19 cellular contexts compared by ENCODE assay signal in the genomic region with DNA sequence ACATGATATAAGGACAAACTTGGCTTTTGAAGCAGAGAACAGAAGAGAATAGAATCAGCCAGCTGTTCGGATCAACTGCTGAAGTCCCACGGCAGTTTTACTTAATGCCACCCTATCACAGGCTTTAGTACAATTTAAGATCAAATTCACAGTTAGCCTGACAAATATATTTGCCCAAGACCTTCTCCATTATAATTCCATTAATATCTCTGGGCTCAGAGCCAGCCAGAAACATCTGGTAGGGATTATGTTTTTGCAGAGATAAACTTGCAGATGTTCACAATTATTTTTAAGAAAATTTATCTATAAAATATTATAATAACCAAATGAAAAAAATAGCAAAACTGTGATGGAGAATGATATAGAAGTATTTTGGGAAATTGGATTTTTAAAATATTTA.
"Had no signal": no experiment of that assay in that cellular context is flagged by ENCODE, and none has a peak within 500 bp of the region (broad histone marks: within the 10 kb centered on the region; RNA-seq: fewer than 3 reads in every experiment).

No MANE protein-coding gene starts in this region.

- DNase-seq: effector memory CD4-positive, alpha-beta T cell; glutamatergic neuron; islet precursor cell; mammary epithelial cell; naive thymus-derived CD8-positive, alpha-beta T cell; posterior cingulate gyrus; spleen; stimulated activated CD4-positive, alpha-beta T cell treated with anti-CD3 and anti-CD28 coated beads, Interleukin-15, amount 100 ng/mL, for 24 hours; stimulated activated CD4-positive, alpha-beta T cell treated with anti-CD3 and anti-CD28 coated beads, Interleukin-1b, Interleukin-23, amount 100 ng/mL, for 48 hours; stimulated activated CD4-positive, alpha-beta T cell treated with anti-CD3 and anti-CD28 coated beads, Interleukin-4, amount 100 ng/mL, for 24 hours; stimulated activated naive CD8-positive, alpha-beta T cell treated with anti-CD3 and anti-CD28 coated beads, Interleukin-15, amount 100 ng/mL, for 72 hours; trophoblast cell had no signal

- H3K4me3 ChIP-seq: esophagus muscularis mucosa, gastroesophageal sphincter, spleen, thoracic aorta had no signal

- H3K9me3 ChIP-seq: esophagus muscularis mucosa, gastroesophageal sphincter, spleen, thoracic aorta had no signal

- H3K36me3 ChIP-seq: esophagus muscularis mucosa, gastroesophageal sphincter, spleen, thoracic aorta had no signal

- ATAC-seq: gastroesophageal sphincter; left lobe of liver; naive thymus-derived CD8-positive, alpha-beta T cell; sciatic nerve; stimulated activated memory B cell treated with anti-CD40 and anti-IgM and Interleukin-4, amounts not matched to agents 10 μg/mL and 1 μg/mL and 100 μg/mL, for 72 hours; stimulated activated naive CD8-positive, alpha-beta T cell treated with anti-CD3 and anti-CD28 coated beads, Interleukin-15, amount 100 ng/mL, for 72 hours had no signal

- H3K27ac ChIP-seq: epithelial cell of prostate, esophagus muscularis mucosa, gastroesophageal sphincter, spleen, thoracic aorta had no signal
